ENCODE assay signal across 1 cellular context in genomic region chr3:55936549-55937052, GRCh38.
TF ChIP-seq lines count a peak whose summit lies in the region.

No MANE protein-coding gene starts in this region.

TF ChIP-seq in HEK293, 187 proteins besides CTCF, POLR2A, EP300 and RAD21 (continued from another document):
- TF ChIP-seq ZNF449 (tag by site-specific recombination; IDR thresholded peaks at IDR 0.05) (no peak), ZNF707 (tag by site-specific recombination; IDR thresholded peaks at IDR 0.05) (no peak)
TF ChIP-seq in HEK293: peak in this region for 2.
